Comparison of ENCODE assay signal across 11 cellular contexts in genomic region chr12:49198431-49199155, GRCh38. TPM values are rescaled to one million over a fixed set of nuclear protein-coding genes. Genes with fewer than 3 reads are reported as not detected.
DNase-seq lines count a peak whose midpoint lies in the region; ATAC-seq and TF ChIP-seq lines count a peak whose summit lies in the region.
"Had no signal": no experiment of that assay in that cellular context is flagged by ENCODE, and none has a peak within 500 bp of the region (broad histone marks: within the 10 kb centered on the region; RNA-seq: fewer than 3 reads in every experiment).

No MANE protein-coding gene starts in this region.

- DNase-seq in Right ventricle myocardium superior (peak; percentile 59), Right ventricle myocardium inferior (ENCODE audit: missing footprints) (no peak), uterus (peak; percentile 5 to 46), KG1 (lab: John Stamatoyannopoulos, UW) (no peak), SKM-1 treated with dmso at 0.1 percent for 144 hours (lab: John Stamatoyannopoulos, UW; ENCODE audit: unreplicated experiment) (no peak)
- DNase-seq: activated CD4-positive, alpha-beta T cell treated with anti-CD3 and anti-CD28 coated beads for 36 hours; CD4-positive, CD25-positive, alpha-beta regulatory T cell had no signal

- no peak for TF ChIP-seq CTCF in uterus (IDR thresholded peaks at IDR 0.05)

- intact Hi-C loops in Right ventricle myocardium superior (cut with DNase I) (no loop called here), Right ventricle myocardium inferior (cut with DNase I) (no loop called here), uterus (cut with DNase I; ENCODE audit: low total_unique reads) (no loop called here)

- no peaks in the 10 kb centered on the region for H3K36me3 ChIP-seq in iPS-18a (ENCODE audit: control insufficient read depth, low read depth, low read length)
- no peaks in the 10 kb centered on the region for H3K36me3 ChIP-seq in uterus
- H3K36me3 ChIP-seq: tibial artery had no signal

- H3K9me3 ChIP-seq in iPS-18a (ENCODE audit: control insufficient read depth, low read depth, low read length) (no peaks in the 10 kb centered on the region), uterus (no peaks in the 10 kb centered on the region)
- H3K9me3 ChIP-seq: tibial artery had no signal

- peak overlapping the region; percentile 39 for H3K9ac ChIP-seq in iPS-18a (ENCODE audit: low read length)

- H3K27me3 ChIP-seq in iPS-18a (ENCODE audit: control insufficient read depth, insufficient read depth, low read length) = no peaks in the 10 kb centered on the region
- H3K27me3 ChIP-seq in uterus = no peaks in the 10 kb centered on the region
- H3K27me3 ChIP-seq: tibial artery had no signal

- H3K4me3 ChIP-seq in iPS-18a (ENCODE audit: low read length) (peak overlapping the region; percentile 16), uterus (no peak overlapping the region)
- H3K4me3 ChIP-seq: tibial artery had no signal

- H3K4me1 ChIP-seq in iPS-18a (ENCODE audit: control insufficient read depth, low read depth, low read length) (peaks cover 35% of the 10 kb centered on the region), uterus (peaks cover 0 to 4% of the 10 kb centered on the region in 2 donors)

- TF ChIP-seq POLR2A in uterus (IDR thresholded peaks at IDR 0.05) = no peak

- ATAC-seq in Right ventricle myocardium superior (ENCODE audit: poor library complexity) (no peak), Right ventricle myocardium inferior (no peak), HG02884 (IDR thresholded peaks at IDR 0.05; ENCODE audit: unreplicated experiment) (no peak)
- ATAC-seq: activated CD4-positive, alpha-beta T cell treated with anti-CD3 and anti-CD28 coated beads for 36 hours had no signal

- H3K27ac ChIP-seq in angular gyrus (ENCODE audit: low read depth, low read length) = peak overlapping the region; percentile 66
- peak overlapping the region; percentile 48 for H3K27ac ChIP-seq in iPS-18a (ENCODE audit: low read length)
- H3K27ac ChIP-seq in uterus = peak overlapping the region in 1 of 2 donors; percentile 19
- H3K27ac ChIP-seq: tibial artery had no signal

RNA-seq across cellular contexts. Expression of gene TUBA1A, which starts 9.7 kb away (rescaled TPM):
- total RNA-seq in Right ventricle myocardium superior = 88.1 TPM
- total RNA-seq in Right ventricle myocardium inferior = 135 TPM
- 100 to 1,000 TPM; 241 to 900 (median 352) TPM for total RNA-seq in uterus

Comparison
In these comparisons a context has a peak if more than half of its experiments do, and no peak if none do; other contexts are left out.
1. DNase-seq: peak in Right ventricle myocardium superior (single experiment) and uterus (2 of 2); none in Right ventricle myocardium inferior (single experiment), KG1 (single experiment) and SKM-1 treated with dmso at 0.1 percent for 144 hours (single experiment).